Comparison of ENCODE assay signal across 8 cellular contexts in the genomic region with DNA sequence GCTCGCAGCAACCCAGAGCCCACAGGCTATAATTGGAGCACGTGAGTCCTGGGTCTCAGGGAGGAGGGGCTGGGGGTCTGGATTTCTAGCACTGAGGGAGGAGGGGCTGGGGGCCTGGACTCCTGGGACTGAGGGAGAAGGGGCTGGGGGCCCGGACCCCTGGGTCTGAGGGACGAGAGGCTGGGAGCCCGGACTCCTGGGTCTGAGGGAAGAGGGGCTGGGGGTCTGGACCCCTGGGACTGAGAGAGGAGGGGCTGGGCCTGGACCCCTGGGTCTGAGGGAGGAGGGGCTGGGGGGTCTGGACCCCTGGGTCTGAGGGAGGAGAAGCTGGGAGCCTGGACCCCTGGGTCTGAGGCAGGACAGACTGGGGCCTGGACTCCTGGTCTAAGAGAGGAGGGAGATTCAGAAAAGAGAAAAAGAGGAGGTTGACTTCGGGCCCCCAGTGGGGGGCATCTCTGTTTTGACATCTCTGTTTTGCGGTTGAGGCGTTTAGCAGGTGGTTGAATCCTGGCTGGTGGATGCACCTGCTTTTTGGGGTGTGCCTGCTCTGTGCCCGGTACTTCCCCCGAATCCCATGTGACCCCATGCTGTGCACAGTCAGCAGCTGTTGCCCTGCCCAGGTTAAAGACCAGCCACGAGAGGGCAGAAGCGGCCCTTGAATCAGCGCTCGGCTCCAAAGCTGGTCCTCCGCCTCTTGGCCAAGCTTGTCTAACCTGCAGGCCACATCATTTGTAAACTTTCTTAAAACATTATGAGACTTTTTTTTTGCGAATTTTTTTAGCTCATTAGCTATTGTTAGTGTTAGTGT. TPM values are rescaled to one million over a fixed set of nuclear protein-coding genes. Genes with fewer than 3 reads are reported as not detected.
DNase-seq lines count a peak whose midpoint lies in the region; ATAC-seq lines count a peak whose summit lies in the region.

No MANE protein-coding gene starts in this region.

- no peaks in the 10 kb centered on the region for H3K36me3 Mint-ChIP-seq in T-cell

- H3K4me1 Mint-ChIP-seq in T-cell = peaks cover 9 to 17% (median 11%) of the 10 kb centered on the region in 3 donors

- no peak overlapping the region for H3K27ac Mint-ChIP-seq in T-cell

- ATAC-seq in HG03159 (IDR thresholded peaks at IDR 0.05; ENCODE audit: unreplicated experiment) (peak; percentile 82), T-cell (replicated peaks in 1 of 4) (peak; percentile 91 to 99 (median 95))

- no peaks in the 10 kb centered on the region for H3K9me3 Mint-ChIP-seq in T-cell

- H3K4me3 Mint-ChIP-seq in T-cell = no peak overlapping the region

- POLR2A ChIA-PET in T-cell (lab: Charles Lee) = interaction anchor here in 1 of 2 donors (0.5 kb wide), 1 partner anchor 23 kb away, joined by 3 read pairs; no protein-coding TSS in a partner anchor

- CTCF ChIA-PET in T-cell (lab: Charles Lee) = interaction anchor here (0.7 to 1.1 kb wide), 4 partner anchors 69 to 933 kb away, joined by 3 to 6 read pairs (median 4); no protein-coding TSS in a partner anchor

- DNase-seq in NK-92 treated with Interleukin-12 subunit alpha and Interleukin-12 subunit beta, amount 100 ng/mL, for 24 hours (lab: John Stamatoyannopoulos, UW) = peak; percentile 9
- no peak for DNase-seq in NK-92 (lab: John Stamatoyannopoulos, UW; ENCODE audit: unreplicated experiment)
- DNase-seq in T-cell = peak; percentile 31 to 79 (median 58)
- DNase-seq in amniotic epithelial cell (ENCODE audit: low read depth) = peak; percentile 64
- peak; percentile 70 for DNase-seq in iPS-NIHi11 (ENCODE audit: low spot score)
- DNase-seq in stimulated activated CD4-positive, alpha-beta T cell treated with anti-CD3 and anti-CD28 coated beads, Interleukin-1b, Interleukin-23, amount 100 ng/mL, for 48 hours = peak; percentile 81
- no peak for DNase-seq in DMS79 (lab: John Stamatoyannopoulos, UW)

- H3K27me3 Mint-ChIP-seq in T-cell = peaks cover 0 to 1% of the 10 kb centered on the region in 2 donors

RNA-seq across cellular contexts. Expression of a gene that starts 10.5 kb away (rescaled TPM):
- 1 to 10 TPM; 1.2 to 3.4 (median 2.8) TPM for total RNA-seq in T-cell

RNA-seq across cellular contexts. Expression of a gene that starts 17.1 kb away (rescaled TPM):
- total RNA-seq in T-cell = 1 to 10 TPM in 3 of 5 donors, under 1 TPM in 2; 0.57 to 2.7 (median 1.0) TPM

RNA-seq across cellular contexts. Expression of a gene that starts 40.8 kb away (rescaled TPM):
- total RNA-seq in T-cell = not detected

RNA-seq across cellular contexts. Expression of a gene that starts 44.8 kb away (rescaled TPM):
- total RNA-seq in T-cell = not detected

Comparison
In these comparisons a context has a peak if more than half of its experiments do, and no peak if none do; other contexts are left out.
1. DNase-seq: peak in NK-92 treated with Interleukin-12 subunit alpha and Interleukin-12 subunit beta, amount 100 ng/mL, for 24 hours (single experiment), T-cell (34 of 34), amniotic epithelial cell (single experiment), iPS-NIHi11 (single experiment) and stimulated activated CD4-positive, alpha-beta T cell treated with anti-CD3 and anti-CD28 coated beads, Interleukin-1b, Interleukin-23, amount 100 ng/mL, for 48 hours (single experiment); none in NK-92 (single experiment) and DMS79 (single experiment).